31 cellular contexts compared by ENCODE assay signal in genomic region chr13:86562876-86563275, GRCh38.
"Had no signal": no experiment of that assay in that cellular context is flagged by ENCODE, and none has a peak within 500 bp of the region (broad histone marks: within the 10 kb centered on the region; RNA-seq: fewer than 3 reads in every experiment).

No MANE protein-coding gene starts in this region.

- DNase-seq: dorsolateral prefrontal cortex; effector CD8-positive, alpha-beta T cell; endodermal cell; gastrocnemius medialis; heart left ventricle; kidney; mucosa of descending colon; naive B cell; stimulated activated CD4-positive, alpha-beta T cell treated with anti-CD3 and anti-CD28 coated beads, Interleukin-12 subunit alpha, Interleukin-12 subunit beta, amount 100 ng/mL, for 4 hours; stimulated activated CD4-positive, alpha-beta T cell treated with anti-CD3 and anti-CD28 coated beads, Interleukin-1b, Interleukin-23, amount 100 ng/mL, for 48 hours; stimulated activated CD4-positive, alpha-beta T cell treated with anti-CD3 and anti-CD28 coated beads, Interleukin-4, amount 100 ng/mL, for 1 hour; stimulated activated CD8-positive, alpha-beta memory T cell treated with anti-CD3 and anti-CD28 coated beads, Interleukin-4, amount 100 ng/mL, for 48 hours; stimulated activated naive CD4-positive, alpha-beta T cell; stimulated activated naive CD8-positive, alpha-beta T cell treated with anti-CD3 and anti-CD28 coated beads, Interleukin-15, amount 100 ng/mL, for 72 hours; transverse colon; upper lobe of right lung; uterus had no signal

- H3K4me1 ChIP-seq: gastrocnemius medialis, heart left ventricle, parathyroid adenoma, suprapubic skin, transverse colon, upper lobe of right lung, uterus had no signal

- H3K27ac Mint-ChIP-seq: mesothelial cell of epicardium; natural killer cell treated with Interleukin-12 subunit alpha and Interleukin-12 subunit beta and Interleukin-15 and Interleukin-18, amount 100 ng/mL, for 72 hours; progenitor cell of endocrine pancreas; stimulated activated naive CD8-positive, alpha-beta T cell treated with anti-CD3 and anti-CD28 coated beads, Interleukin-15, amount 100 ng/mL, for 72 hours had no signal

- H3K9ac ChIP-seq: parathyroid adenoma had no signal

- H3K79me2 ChIP-seq: hepatocyte, parathyroid adenoma had no signal

- FAIRE-seq: kidney had no signal

- H3K4me1 Mint-ChIP-seq: mesothelial cell of epicardium; naive B cell; stimulated activated naive CD8-positive, alpha-beta T cell treated with anti-CD3 and anti-CD28 coated beads, Interleukin-15, amount 100 ng/mL, for 72 hours had no signal

- H3K36me3 ChIP-seq: gastrocnemius medialis, heart left ventricle, neutrophil, suprapubic skin, transverse colon, upper lobe of right lung, uterus had no signal

- H3K27me3 Mint-ChIP-seq: naive B cell; natural killer cell treated with Interleukin-12 subunit alpha and Interleukin-12 subunit beta and Interleukin-15 and Interleukin-18, amount 100 ng/mL, for 72 hours; progenitor cell of endocrine pancreas; stimulated activated naive CD8-positive, alpha-beta T cell treated with anti-CD3 and anti-CD28 coated beads, Interleukin-15, amount 100 ng/mL, for 72 hours had no signal

- H3K27ac ChIP-seq: dorsolateral prefrontal cortex, epithelial cell of prostate, gastrocnemius medialis, heart left ventricle, hepatocyte, neutrophil, parathyroid adenoma, suprapubic skin, transverse colon, upper lobe of right lung, uterus had no signal

- H2AFZ ChIP-seq: hepatocyte, parathyroid adenoma had no signal

- H3K4me3 ChIP-seq: dorsolateral prefrontal cortex, gastrocnemius medialis, heart left ventricle, hepatocyte, lung, mucosa of descending colon, smooth muscle cell, suprapubic skin, transverse colon, upper lobe of right lung, uterus had no signal

- ATAC-seq: esophagus mucosa; gastrocnemius medialis; heart left ventricle; left lobe of liver; mucosa of descending colon; natural killer cell treated with Interleukin-12 subunit alpha and Interleukin-12 subunit beta and Interleukin-15 and Interleukin-18, amount 100 ng/mL, for 72 hours; sciatic nerve; stimulated activated naive CD8-positive, alpha-beta T cell treated with anti-CD3 and anti-CD28 coated beads, Interleukin-15, amount 100 ng/mL, for 72 hours; upper lobe of right lung had no signal

- H3K9me3 Mint-ChIP-seq: neural crest cell had no signal

- H3K4me3 Mint-ChIP-seq: endodermal cell; mesothelial cell of epicardium; naive B cell; natural killer cell treated with Interleukin-12 subunit alpha and Interleukin-12 subunit beta and Interleukin-15 and Interleukin-18, amount 100 ng/mL, for 72 hours; neural crest cell; stimulated activated naive CD8-positive, alpha-beta T cell treated with anti-CD3 and anti-CD28 coated beads, Interleukin-15, amount 100 ng/mL, for 72 hours had no signal

- H3K9me3 ChIP-seq: gastrocnemius medialis, neutrophil, suprapubic skin, transverse colon, upper lobe of right lung, uterus had no signal

- H3K36me3 Mint-ChIP-seq: mesothelial cell of epicardium, naive B cell had no signal

- H3K27me3 ChIP-seq: dorsolateral prefrontal cortex, gastrocnemius medialis, heart left ventricle, hepatocyte, neutrophil, suprapubic skin, transverse colon, upper lobe of right lung, uterus had no signal

- H3K4me2 ChIP-seq: hepatocyte, smooth muscle cell had no signal
